14 cellular contexts compared by ENCODE assay signal in genomic region chr5:1155191-1156032, GRCh38. TPM values are rescaled to one million over a fixed set of nuclear protein-coding genes. Genes with fewer than 3 reads are reported as not detected.
A peak's percentile ranks its signal among the peaks of the same experiment; 100 is the strongest.
DNase-seq lines count a peak whose midpoint lies in the region; ATAC-seq and TF ChIP-seq lines count a peak whose summit lies in the region.
"Had no signal": no experiment of that assay in that cellular context is flagged by ENCODE, and none has a peak within 500 bp of the region (broad histone marks: within the 10 kb centered on the region; RNA-seq: fewer than 3 reads in every experiment).

No MANE protein-coding gene starts in this region.

- TF ChIP-seq EP300 in esophagus muscularis mucosa (IDR thresholded peaks at IDR 0.05): no peak

- TF ChIP-seq POLR2A in esophagus muscularis mucosa (IDR thresholded peaks at IDR 0.05; ENCODE audit: low read depth): no peak

- peaks cover 0 to 11% (median 7%) of the 10 kb centered on the region in 7 donors for H3K9me3 Mint-ChIP-seq in naive B cell
- H3K9me3 Mint-ChIP-seq: activated naive CD8-positive, alpha-beta T cell treated with anti-CD3 and anti-CD28 coated beads, Interleukin-2, amount 50 U/mL, for 24 hours had no signal

- H3K4me1 ChIP-seq in BLaER1 treated with 17β-estradiol and CSF1 and Interleukin-3, amounts not matched to agents 10 nM and 100 nM: peaks cover 17 to 48% (median 38%) of the 10 kb centered on the region in 10 experiments; a peak in 19 of 20 replicates
- H3K4me1 ChIP-seq in esophagus muscularis mucosa: peaks cover 0 to 17% (median 16%) of the 10 kb centered on the region in 4 donors

- DNase-seq in H7 (peak; percentile 88), esophagus muscularis mucosa (ENCODE audit: extremely low spot score) (no peak), naive B cell (no peak), SKM-1 (lab: John Stamatoyannopoulos, UW; ENCODE audit: unreplicated experiment) (no peak), DMS79 (lab: John Stamatoyannopoulos, UW) (no peak)
- DNase-seq in stimulated activated CD8-positive, alpha-beta memory T cell treated with anti-CD3 and anti-CD28 coated beads, Interleukin-4, amount 100 ng/mL, for 48 hours: no peak
- DNase-seq: activated naive CD8-positive, alpha-beta T cell treated with anti-CD3 and anti-CD28 coated beads, Interleukin-2, amount 50 U/mL, for 24 hours; foreskin fibroblast; HCEC 1CT; IMR-90; NCI-H187 treated with DMSO at 0.1 percent for 48 hours; stimulated activated CD4-positive, alpha-beta T cell treated with anti-CD3 and anti-CD28 coated beads, Interleukin-2, amount 100 ng/mL, for 48 hours had no signal

- H3K27me3 ChIP-seq in BLaER1 treated with 17β-estradiol and CSF1 and Interleukin-3, amounts not matched to agents 10 nM and 100 nM: peaks cover 49 to 89% (median 74%) of the 10 kb centered on the region in 11 experiments
- H3K27me3 ChIP-seq in H7 (ENCODE audit: control insufficient read depth, insufficient read depth, low read length): peaks cover 19% of the 10 kb centered on the region
- peaks cover 0 to 79% (median 21%) of the 10 kb centered on the region in 4 donors for H3K27me3 ChIP-seq in esophagus muscularis mucosa

- H3K27ac Mint-ChIP-seq in naive B cell: no peak overlapping the region
- H3K27ac Mint-ChIP-seq: activated naive CD8-positive, alpha-beta T cell treated with anti-CD3 and anti-CD28 coated beads, Interleukin-2, amount 50 U/mL, for 24 hours had no signal

- peak overlapping the region in 10 of 11 experiments; percentile 28 to 62 (median 48); a peak in 14 of 22 replicates for H3K4me2 ChIP-seq in BLaER1 treated with 17β-estradiol and CSF1 and Interleukin-3, amounts not matched to agents 10 nM and 100 nM

- peaks cover 0 to 49% (median 7%) of the 10 kb centered on the region in 11 experiments; a peak in 11 of 22 replicates for H4K20me1 ChIP-seq in BLaER1 treated with 17β-estradiol and CSF1 and Interleukin-3, amounts not matched to agents 10 nM and 100 nM

- TF ChIP-seq CTCF in esophagus muscularis mucosa (IDR thresholded peaks at IDR 0.05): no peak

- peaks cover 0 to 10% of the 10 kb centered on the region in 2 donors for H3K36me3 Mint-ChIP-seq in naive B cell

- 7% methylated on average over 3 of the region's 98 CpGs for WGBS in esophagus muscularis mucosa

- intact Hi-C loops in esophagus muscularis mucosa (cut with DNase I): no loop called here

- H3K4me3 Mint-ChIP-seq in naive B cell: peak overlapping the region in 7 of 8 donors; percentile 46 to 80 (median 59)
- H3K4me3 Mint-ChIP-seq: activated naive CD8-positive, alpha-beta T cell treated with anti-CD3 and anti-CD28 coated beads, Interleukin-2, amount 50 U/mL, for 24 hours had no signal

- H3K27me3 Mint-ChIP-seq in naive B cell: peaks cover 15 to 66% (median 29%) of the 10 kb centered on the region in 3 donors

- H3K9me3 ChIP-seq in BLaER1 treated with 17β-estradiol and CSF1 and Interleukin-3, amounts not matched to agents 10 nM and 100 nM (replicated peaks in 1 of 11): peaks cover 9 to 12% (median 10%) of the 10 kb centered on the region in 11 experiments; a peak in 21 of 22 replicates
- peaks cover 0 to 5% (median 2%) of the 10 kb centered on the region in 4 donors for H3K9me3 ChIP-seq in esophagus muscularis mucosa

- no peaks in the 10 kb centered on the region for H3K36me3 ChIP-seq in BLaER1 treated with 17β-estradiol and CSF1 and Interleukin-3, amounts not matched to agents 10 nM and 100 nM
- H3K36me3 ChIP-seq in H7 (replicated peaks; ENCODE audit: control insufficient read depth, insufficient read depth, low read length) (no peaks in the 10 kb centered on the region), esophagus muscularis mucosa (no peaks in the 10 kb centered on the region)

- no peak overlapping the region for H3K9ac ChIP-seq in BLaER1 treated with 17β-estradiol and CSF1 and Interleukin-3, amounts not matched to agents 10 nM and 100 nM

- H3K4me3 ChIP-seq in BLaER1 treated with 17β-estradiol and CSF1 and Interleukin-3, amounts not matched to agents 10 nM and 100 nM: peak overlapping the region in 2 of 10 experiments; percentile 38 to 40; a peak in 4 of 20 replicates
- H3K4me3 ChIP-seq in H7 (ENCODE audit: insufficient read depth, low read depth, low read length): peak overlapping the region; percentile 38
- H3K4me3 ChIP-seq in esophagus muscularis mucosa: peak overlapping the region; percentile 39 to 51 (median 41)
- H3K4me3 ChIP-seq: lung had no signal

- no peak overlapping the region for H3K27ac ChIP-seq in BLaER1 treated with 17β-estradiol and CSF1 and Interleukin-3, amounts not matched to agents 10 nM and 100 nM
- no peak overlapping the region for H3K27ac ChIP-seq in esophagus muscularis mucosa (replicated peaks in 1 of 4)

- no peak for ATAC-seq in naive B cell (ENCODE audit: low read depth in 2 of 2)
- ATAC-seq: activated naive CD8-positive, alpha-beta T cell treated with anti-CD3 and anti-CD28 coated beads, Interleukin-2, amount 50 U/mL, for 24 hours had no signal

- H3K4me1 Mint-ChIP-seq in naive B cell: peaks cover 36 to 37% (median 37%) of the 10 kb centered on the region in 3 donors

RNA-seq across cellular contexts. Expression of gene SLC12A7, which starts 43.5 kb away (rescaled TPM):
- total RNA-seq in H7 (2014; rRNA removed; shearing (Covaris generic)): 17.7 and 19.8 TPM in 2 replicates
- 10 to 100 TPM; 21.6 to 35.8 (median 25.4) TPM for total RNA-seq in esophagus muscularis mucosa
- polyA plus RNA-seq in naive B cell (ENCODE audit: low read depth in 6 of 6): 10 to 100 TPM in 1 of 6 donors, 1 to 10 TPM in 5; 1.9 to 15.6 (median 5.8) TPM

RNA-seq across cellular contexts. Expression of gene SLC6A19, which starts 46.0 kb away (rescaled TPM):
- 0.04 and 0.07 TPM in 2 replicates for total RNA-seq in H7 (2014; rRNA removed; shearing (Covaris generic))
- total RNA-seq in esophagus muscularis mucosa: not detected
- polyA plus RNA-seq in naive B cell (ENCODE audit: low read depth in 6 of 6): not detected
- total RNA-seq: IMR-90 had no signal
- polyA plus RNA-seq: IMR-90, lung had no signal
